Comparison of ENCODE assay signal across 22 cellular contexts in the genomic region with DNA sequence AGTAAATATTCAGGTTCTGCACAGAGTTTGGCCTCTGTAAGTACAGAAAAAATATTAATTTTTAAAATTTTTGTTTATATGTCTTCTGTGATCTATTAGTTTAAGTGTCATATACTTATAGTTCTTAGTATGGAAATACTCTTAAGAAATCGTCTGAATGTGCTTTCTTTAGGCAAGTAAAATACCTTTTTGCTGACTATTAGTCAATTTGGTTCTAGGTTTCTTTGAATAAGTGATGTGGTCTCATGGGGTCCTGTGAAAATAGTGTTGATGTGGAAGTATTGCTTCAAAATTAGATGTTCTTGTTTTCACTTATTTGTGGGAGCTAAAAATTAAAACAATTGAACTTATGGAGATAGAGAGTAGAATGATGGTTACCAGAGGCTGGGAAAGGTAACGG. TPM values are rescaled to one million over a fixed set of nuclear protein-coding genes. Genes with fewer than 3 reads are reported as not detected.
DNase-seq lines count a peak whose midpoint lies in the region; ATAC-seq, FAIRE-seq and TF ChIP-seq lines count a peak whose summit lies in the region.
"Had no signal": no experiment of that assay in that cellular context is flagged by ENCODE, and none has a peak within 500 bp of the region (broad histone marks: within the 10 kb centered on the region; RNA-seq: fewer than 3 reads in every experiment).

No MANE protein-coding gene starts in this region.

- TF ChIP-seq CTCF in HepG2 (CRISPR knock-in tag; IDR thresholded peaks at IDR 0.05) (no peak), right lobe of liver (IDR thresholded peaks at IDR 0.05) (no peak), astrocyte (IDR thresholded peaks at IDR 0.05; ENCODE audit: insufficient read depth, low read depth, low read length) (no peak)

- H4K20me1 ChIP-seq in HepG2 (ENCODE audit: insufficient read depth, low read length) = no peaks in the 10 kb centered on the region
- H4K20me1 ChIP-seq in astrocyte (ENCODE audit: insufficient read depth, low read length) = peaks cover 3% of the 10 kb centered on the region

- ATAC-seq in HepG2 (no peak), right lobe of liver (no peak), GM21447 (IDR thresholded peaks at IDR 0.05; ENCODE audit: unreplicated experiment) (no peak)
- ATAC-seq in central memory CD8-positive, alpha-beta T cell (replicated peaks; ENCODE audit: extremely low read depth, poor library complexity, severe bottlenecking) = no peak
- ATAC-seq: CD8-positive, alpha-beta T cell had no signal

- H3K79me2 ChIP-seq in HepG2 (ENCODE audit: insufficient read depth, low read length) (no peaks in the 10 kb centered on the region), astrocyte (ENCODE audit: insufficient read depth, low read length) (peaks cover 16% of the 10 kb centered on the region)

- in situ Hi-C loops in HepG2 (cut with HindIII; ENCODE audit: extremely low pct_ligation_motif_present, low pct_unique_long_range_greater_than_20kb) = no loop called here

- H3K36me3 ChIP-seq in HepG2 (replicated peaks in 1 of 2; ENCODE audit: control insufficient read depth in 1 of 2, insufficient read depth in 2 of 2, low read length in 2 of 2) (peaks cover 0 to 8% of the 10 kb centered on the region in 2 experiments; a peak in 3 of 5 replicates), right lobe of liver (peaks cover 0 to 25% (median 0%) of the 10 kb centered on the region in 4 donors), astrocyte (ENCODE audit: insufficient read depth, low read length) (peaks cover 18% of the 10 kb centered on the region)

- no peaks in the 10 kb centered on the region for H3K4me1 ChIP-seq in HepG2 (ENCODE audit: insufficient read depth, low read length)
- no peaks in the 10 kb centered on the region for H3K4me1 ChIP-seq in right lobe of liver
- H3K4me1 ChIP-seq in astrocyte (ENCODE audit: insufficient read depth, low read length) = peaks cover 1% of the 10 kb centered on the region
- H3K4me1 ChIP-seq: BLaER1 treated with 17β-estradiol and CSF1 and Interleukin-3, amounts not matched to agents 10 nM and 100 nM; Caco-2 had no signal

- H3K27ac ChIP-seq in HepG2 (ENCODE audit: extremely low read length, insufficient read depth, low read length) (no peak overlapping the region), right lobe of liver (no peak overlapping the region), astrocyte (ENCODE audit: low read depth, low read length) (no peak overlapping the region)
- H3K27ac ChIP-seq: 22Rv1; BLaER1 treated with 17β-estradiol and CSF1 and Interleukin-3, amounts not matched to agents 10 nM and 100 nM; C4-2B had no signal

- no peaks in the 10 kb centered on the region for H3K27me3 Mint-ChIP-seq in T-helper 2 cell treated with Interferon-gamma antibody and Interleukin-4, amounts not matched to agents 5 μg/mL and 100 μg/mL, for 36 hours (ENCODE audit: low read depth)
- H3K27me3 Mint-ChIP-seq in astrocyte (ENCODE audit: low read depth, unreplicated experiment) = no peaks in the 10 kb centered on the region
- H3K27me3 Mint-ChIP-seq in central memory CD8-positive, alpha-beta T cell = no peaks in the 10 kb centered on the region
- H3K27me3 Mint-ChIP-seq: B cell; CD4-positive, alpha-beta T cell had no signal

- TF ChIP-seq EP300 in HepG2 (IDR thresholded peaks at IDR 0.05; ENCODE audit: low read depth in 2 of 2, low read length in 2 of 2) (no peak), HepG2 (CRISPR knock-in tag; IDR thresholded peaks at IDR 0.05; ENCODE audit: borderline replicate concordance) (no peak)

- intact Hi-C loops in HepG2 (cut with micrococcal nuclease; ENCODE audit: unreplicated experiment) = no loop called here
- intact Hi-C loops in right lobe of liver (cut with DNase I) = no loop called here

- BruUV-seq in HepG2 (replicated peaks; lab: Mats Ljungman, UMichigan) = no TSS peak

- H2AFZ ChIP-seq in HepG2 (ENCODE audit: low read length) = no peak overlapping the region
- no peak overlapping the region for H2AFZ ChIP-seq in astrocyte (ENCODE audit: low read depth, low read length)

- peak overlapping the region; percentile 0 for H3K27ac Mint-ChIP-seq in T-helper 2 cell treated with Interferon-gamma antibody and Interleukin-4, amounts not matched to agents 5 μg/mL and 100 μg/mL, for 36 hours
- peak overlapping the region; percentile 62 for H3K27ac Mint-ChIP-seq in astrocyte (ENCODE audit: unreplicated experiment)
- H3K27ac Mint-ChIP-seq in central memory CD8-positive, alpha-beta T cell (ENCODE audit: low read depth) = peak overlapping the region; percentile 33
- H3K27ac Mint-ChIP-seq: B cell; CD4-positive, alpha-beta T cell; CD8-positive, alpha-beta T cell had no signal

- H3K4me1 Mint-ChIP-seq in T-helper 2 cell treated with Interferon-gamma antibody and Interleukin-4, amounts not matched to agents 5 μg/mL and 100 μg/mL, for 36 hours (ENCODE audit: low read depth) = no peaks in the 10 kb centered on the region
- H3K4me1 Mint-ChIP-seq in astrocyte (ENCODE audit: low read depth, unreplicated experiment) = peaks cover under 1% of the 10 kb centered on the region
- H3K4me1 Mint-ChIP-seq in central memory CD8-positive, alpha-beta T cell = peaks cover 12% of the 10 kb centered on the region
- H3K4me1 Mint-ChIP-seq: B cell had no signal

- no peaks in the 10 kb centered on the region for H3K9me3 ChIP-seq in HepG2 (ENCODE audit: low read length)
- no peaks in the 10 kb centered on the region for H3K9me3 ChIP-seq in right lobe of liver
- H3K9me3 ChIP-seq in astrocyte (ENCODE audit: insufficient read depth, low read depth, low read length) = no peaks in the 10 kb centered on the region
- H3K9me3 ChIP-seq: BLaER1 treated with 17β-estradiol and CSF1 and Interleukin-3, amounts not matched to agents 10 nM and 100 nM; Caco-2 had no signal

- no peak overlapping the region for H3K9ac ChIP-seq in HepG2 (ENCODE audit: insufficient read depth, low read depth, low read length)
- no peak overlapping the region for H3K9ac ChIP-seq in astrocyte (ENCODE audit: low read length)
- H3K9ac ChIP-seq: BLaER1 treated with 17β-estradiol and CSF1 and Interleukin-3, amounts not matched to agents 10 nM and 100 nM had no signal

- TF ChIP-seq RAD21 in HepG2 (CRISPR knock-in tag; IDR thresholded peaks at IDR 0.05) = no peak

- peaks cover 20% of the 10 kb centered on the region for H3K36me3 Mint-ChIP-seq in T-helper 2 cell treated with Interferon-gamma antibody and Interleukin-4, amounts not matched to agents 5 μg/mL and 100 μg/mL, for 36 hours (ENCODE audit: low read depth)
- peaks cover 9% of the 10 kb centered on the region for H3K36me3 Mint-ChIP-seq in astrocyte (ENCODE audit: low read depth, unreplicated experiment)
- peaks cover 32% of the 10 kb centered on the region for H3K36me3 Mint-ChIP-seq in central memory CD8-positive, alpha-beta T cell (ENCODE audit: insufficient read depth)

- TF ChIP-seq POLR2A in HepG2 (IDR thresholded peaks at IDR 0.05; ENCODE audit: insufficient read depth in 1 of 2, low read depth in 2 of 2, low read length in 2 of 2) (no peak), right lobe of liver (IDR thresholded peaks at IDR 0.05) (no peak)

- FAIRE-seq in HepG2 (lab: Jason Lieb, UNC) (no peak), astrocyte (lab: Jason Lieb, UNC) (no peak)
- FAIRE-seq: D721Med, GM12891, GM19239 had no signal

- H3K4me3 ChIP-seq in HepG2 (replicated peaks in 1 of 3; ENCODE audit: insufficient read depth in 1 of 3, low read depth in 2 of 3, low read length in 3 of 3) (no peak overlapping the region), right lobe of liver (no peak overlapping the region), astrocyte (ENCODE audit: insufficient read depth, low read depth, low read length) (no peak overlapping the region)
- H3K4me3 ChIP-seq: BLaER1 treated with 17β-estradiol and CSF1 and Interleukin-3, amounts not matched to agents 10 nM and 100 nM had no signal

- CTCF ChIA-PET in HepG2 (lab: Yijun Ruan, JAX; ENCODE audit: low intra/inter-chr PET ratio, low total read pairs) = no interaction called here

- H3K27me3 ChIP-seq in HepG2 (ENCODE audit: control insufficient read depth in 1 of 2, insufficient read depth in 2 of 2, low read length in 2 of 2) = no peaks in the 10 kb centered on the region
- H3K27me3 ChIP-seq in right lobe of liver = no peaks in the 10 kb centered on the region
- H3K27me3 ChIP-seq in astrocyte (ENCODE audit: insufficient read depth, low read length) = no peaks in the 10 kb centered on the region
- H3K27me3 ChIP-seq: BLaER1 treated with 17β-estradiol and CSF1 and Interleukin-3, amounts not matched to agents 10 nM and 100 nM had no signal

- 62% methylated on average over 2 of the region's 2 CpGs for WGBS in HepG2 (ENCODE audit: low lambda C conversion rate)
- WGBS in right lobe of liver (ENCODE audit: insufficient coverage, low coverage, low lambda C conversion rate, missing lambda C conversion rate) = 67% methylated on average over 2 of the region's 2 CpGs

- H3K4me2 ChIP-seq in HepG2 (ENCODE audit: low read depth, low read length) (no peak overlapping the region), astrocyte (ENCODE audit: low read length) (no peak overlapping the region)
- H3K4me2 ChIP-seq: BLaER1 treated with 17β-estradiol and CSF1 and Interleukin-3, amounts not matched to agents 10 nM and 100 nM had no signal

- no peaks in the 10 kb centered on the region for H3K9me3 Mint-ChIP-seq in T-helper 2 cell treated with Interferon-gamma antibody and Interleukin-4, amounts not matched to agents 5 μg/mL and 100 μg/mL, for 36 hours
- no peaks in the 10 kb centered on the region for H3K9me3 Mint-ChIP-seq in astrocyte (ENCODE audit: unreplicated experiment)
- H3K9me3 Mint-ChIP-seq in central memory CD8-positive, alpha-beta T cell = no peaks in the 10 kb centered on the region
- H3K9me3 Mint-ChIP-seq: CD4-positive, alpha-beta T cell; CD8-positive, alpha-beta T cell had no signal

- no peak overlapping the region for H3K4me3 Mint-ChIP-seq in T-helper 2 cell treated with Interferon-gamma antibody and Interleukin-4, amounts not matched to agents 5 μg/mL and 100 μg/mL, for 36 hours
- H3K4me3 Mint-ChIP-seq in astrocyte (ENCODE audit: unreplicated experiment) = peak overlapping the region; percentile 3
- H3K4me3 Mint-ChIP-seq in central memory CD8-positive, alpha-beta T cell = no peak overlapping the region
- H3K4me3 Mint-ChIP-seq: B cell; CD4-positive, alpha-beta T cell; CD8-positive, alpha-beta T cell had no signal

- no peak for DNase-seq in T-helper 2 cell treated with Interferon-gamma antibody and Interleukin-4, amounts not matched to agents 5 μg/mL and 100 μg/mL, for 36 hours (ENCODE audit: low spot score)
- DNase-seq in T-helper 2 cell (no peak), HepG2 (ENCODE audit: low spot score) (no peak), right lobe of liver (no peak), astrocyte (ENCODE audit: low read depth) (no peak), NCI-H345 treated with DMSO at 0.1 percent for 48 hours (lab: John Stamatoyannopoulos, UW; ENCODE audit: unreplicated experiment) (no peak)
- no peak for DNase-seq in central memory CD8-positive, alpha-beta T cell (ENCODE audit: low spot score in 2 of 2)
- DNase-seq: ACHN; Caco-2; Calu3; CD4-positive, alpha-beta T cell; CD8-positive, alpha-beta T cell; DMS79 treated with DMSO at 0.1 percent for 48 hours; GF-D8 had no signal

- POLR2A ChIA-PET in HepG2 (lab: Yijun Ruan, JAX) = no interaction called here

RNA-seq across cellular contexts. Expression of gene MIGA1, which starts 23.9 kb away (rescaled TPM):
- total RNA-seq in HepG2 (2016; rRNA removed; fragmentation: Illumina TruSeq; extraction: Trizol) = 6.6 and 6.7 TPM in 2 replicates
- total RNA-seq in HepG2 (2016; cell fraction: cytosol; rRNA removed; fragmentation: Illumina TruSeq; extraction: Trizol; ENCODE audit: low read depth) = 9.2 and 10.6 TPM in 2 replicates
- 6.2 and 7.2 TPM in 2 replicates for total RNA-seq in HepG2 (2016; cell fraction: insoluble cytoplasmic fraction; rRNA removed; fragmentation: Illumina TruSeq; extraction: Trizol)
- total RNA-seq in HepG2 (2016; cell fraction: membrane; rRNA removed; fragmentation: Illumina TruSeq; extraction: Trizol) = 5.1 and 6.1 TPM in 2 replicates
- total RNA-seq in HepG2 (2016; cell fraction: nucleus; rRNA removed; fragmentation: Illumina TruSeq; extraction: Trizol) = 9.9 and 11.1 TPM in 2 replicates
- polyA plus RNA-seq in HepG2 (2011; rRNA removed) = 3.4 and 3.8 TPM in 2 replicates
- polyA plus RNA-seq in HepG2 (2011; cell fraction: cytosol; rRNA removed) = 1.4 and 2.6 TPM in 2 replicates
- 1.00 and 1.6 TPM in 2 replicates for polyA plus RNA-seq in HepG2 (2011; cell fraction: nucleus; rRNA removed)
- 5.7 and 6.3 TPM in 2 replicates for polyA plus RNA-seq in HepG2 (2012)
- 0.17 and 0.18 TPM in 2 replicates for polyA plus RNA-seq in HepG2 (2016; cell fraction: cytosol; fragmentation: Illumina TruSeq; extraction: Trizol; ENCODE audit: low read depth)
- polyA plus RNA-seq in HepG2 (2016; cell fraction: insoluble cytoplasmic fraction; fragmentation: Illumina TruSeq; extraction: Trizol; ENCODE audit: low read depth) = 2.5 and 2.7 TPM in 2 replicates
- 0.33 and 0.52 TPM in 2 replicates for polyA plus RNA-seq in HepG2 (2016; cell fraction: membrane; fragmentation: Illumina TruSeq; extraction: Trizol; ENCODE audit: low read depth)
- polyA plus RNA-seq in HepG2 (2016; cell fraction: nucleus; fragmentation: Illumina TruSeq; extraction: Trizol; ENCODE audit: insufficient read depth, low read depth) = 4.9 TPM in 2 replicates
- 6.6 and 10.1 TPM in 2 replicates for polyA minus RNA-seq in HepG2 (2011; rRNA and poly(A)+ RNA removed; ENCODE audit: low replicate concordance)
- 4.4 and 4.6 TPM in 2 replicates for polyA minus RNA-seq in HepG2 (2011; cell fraction: cytosol; rRNA and poly(A)+ RNA removed)
- 10.9 and 13.8 TPM in 2 replicates for polyA minus RNA-seq in HepG2 (2011; cell fraction: nucleus; rRNA and poly(A)+ RNA removed)
- total RNA-seq in right lobe of liver = 10 to 100 TPM in 2 of 6 experiments, 1 to 10 TPM in 4; 7.7 to 12.2 (median 8.8) TPM
- total RNA-seq in astrocyte = 17.7 and 18.7 TPM in 2 replicates

RNA-seq across cellular contexts. Expression of gene USP33, which starts 43.7 kb away (rescaled TPM):
- total RNA-seq in HepG2 (2016; rRNA removed; fragmentation: Illumina TruSeq; extraction: Trizol) (48.2 and 49.1 TPM in 2 replicates), right lobe of liver (10 to 100 TPM; 16.5 to 31.0 (median 21.4) TPM), astrocyte (41.6 and 46.4 TPM in 2 replicates)
- total RNA-seq in HepG2 (2016; cell fraction: cytosol; rRNA removed; fragmentation: Illumina TruSeq; extraction: Trizol; ENCODE audit: low read depth) = 18.9 and 21.1 TPM in 2 replicates
- total RNA-seq in HepG2 (2016; cell fraction: insoluble cytoplasmic fraction; rRNA removed; fragmentation: Illumina TruSeq; extraction: Trizol) = 49.8 and 50.1 TPM in 2 replicates
- total RNA-seq in HepG2 (2016; cell fraction: membrane; rRNA removed; fragmentation: Illumina TruSeq; extraction: Trizol) = 22.6 and 24.4 TPM in 2 replicates
- total RNA-seq in HepG2 (2016; cell fraction: nucleus; rRNA removed; fragmentation: Illumina TruSeq; extraction: Trizol) = 58.4 and 60.0 TPM in 2 replicates
- polyA plus RNA-seq in HepG2 (2011; rRNA removed) = 25.3 and 32.0 TPM in 2 replicates
- polyA plus RNA-seq in HepG2 (2011; cell fraction: cytosol; rRNA removed) = 10.5 and 15.8 TPM in 2 replicates
- polyA plus RNA-seq in HepG2 (2011; cell fraction: nucleus; rRNA removed) = 20.5 and 27.5 TPM in 2 replicates
- 20.1 and 26.8 TPM in 2 replicates for polyA plus RNA-seq in HepG2 (2012)
- 3.2 TPM in 2 replicates for polyA plus RNA-seq in HepG2 (2016; cell fraction: cytosol; fragmentation: Illumina TruSeq; extraction: Trizol; ENCODE audit: low read depth)
- 30.4 and 32.4 TPM in 2 replicates for polyA plus RNA-seq in HepG2 (2016; cell fraction: insoluble cytoplasmic fraction; fragmentation: Illumina TruSeq; extraction: Trizol; ENCODE audit: low read depth)
- 9.2 and 9.6 TPM in 2 replicates for polyA plus RNA-seq in HepG2 (2016; cell fraction: membrane; fragmentation: Illumina TruSeq; extraction: Trizol; ENCODE audit: low read depth)
- 54.1 and 58.5 TPM in 2 replicates for polyA plus RNA-seq in HepG2 (2016; cell fraction: nucleus; fragmentation: Illumina TruSeq; extraction: Trizol; ENCODE audit: insufficient read depth, low read depth)
- polyA minus RNA-seq in HepG2 (2011; rRNA and poly(A)+ RNA removed; ENCODE audit: low replicate concordance) = 13.4 and 24.4 TPM in 2 replicates
- 18.6 and 24.6 TPM in 2 replicates for polyA minus RNA-seq in HepG2 (2011; cell fraction: cytosol; rRNA and poly(A)+ RNA removed)
- 92.7 and 102 TPM in 2 replicates for polyA minus RNA-seq in HepG2 (2011; cell fraction: nucleus; rRNA and poly(A)+ RNA removed)

Comparison
In these comparisons a context has a peak if more than half of its experiments do, and no peak if none do; other contexts are left out.
1. H3K27ac Mint-ChIP-seq: peak in every context shown above with its lines; median percentile 62 in astrocyte; 33 in central memory CD8-positive, alpha-beta T cell; 0 in T-helper 2 cell treated with Interferon-gamma antibody and Interleukin-4, amounts not matched to agents 5 μg/mL and 100 μg/mL, for 36 hours.